ENCODE assay signal across 8 cellular contexts in genomic region chr11:62771144-62772021, GRCh38. TPM values are rescaled to one million over a fixed set of nuclear protein-coding genes. Genes with fewer than 3 reads are reported as not detected.
DNase-seq lines count a peak whose midpoint lies in the region; ATAC-seq and TF ChIP-seq lines count a peak whose summit lies in the region.

A gene with protein sequence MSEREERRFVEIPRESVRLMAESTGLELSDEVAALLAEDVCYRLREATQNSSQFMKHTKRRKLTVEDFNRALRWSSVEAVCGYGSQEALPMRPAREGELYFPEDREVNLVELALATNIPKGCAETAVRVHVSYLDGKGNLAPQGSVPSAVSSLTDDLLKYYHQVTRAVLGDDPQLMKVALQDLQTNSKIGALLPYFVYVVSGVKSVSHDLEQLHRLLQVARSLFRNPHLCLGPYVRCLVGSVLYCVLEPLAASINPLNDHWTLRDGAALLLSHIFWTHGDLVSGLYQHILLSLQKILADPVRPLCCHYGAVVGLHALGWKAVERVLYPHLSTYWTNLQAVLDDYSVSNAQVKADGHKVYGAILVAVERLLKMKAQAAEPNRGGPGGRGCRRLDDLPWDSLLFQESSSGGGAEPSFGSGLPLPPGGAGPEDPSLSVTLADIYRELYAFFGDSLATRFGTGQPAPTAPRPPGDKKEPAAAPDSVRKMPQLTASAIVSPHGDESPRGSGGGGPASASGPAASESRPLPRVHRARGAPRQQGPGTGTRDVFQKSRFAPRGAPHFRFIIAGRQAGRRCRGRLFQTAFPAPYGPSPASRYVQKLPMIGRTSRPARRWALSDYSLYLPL (plus strand): TSS chr11:62771396. CDS start chr11:62775784, 4,388 bp downstream.

- H3K4me2 ChIP-seq in mammary epithelial cell (ENCODE audit: insufficient read depth, low read depth, low read length): peak within 1 kb of the TSS; percentile 90
- H3K4me2 ChIP-seq in smooth muscle cell: peak within 1 kb of the TSS; percentile 84

- dilution Hi-C loops in mammary epithelial cell (cut with HindIII; ENCODE audit: low sequenced_read_pairs): loop anchor here (5.0 kb wide), 2 partner anchors 66 to 99 kb away; partner anchors contain the start of genes LBHD1, UQCC3 and WDR74

- POLR2A ChIA-PET in A673 (lab: Charles Lee; ENCODE audit: low non-redundant PET): interaction anchor here (0.5 to 1.2 kb wide), 6 partner anchors 10 to 229 kb away, joined by 3 to 7 read pairs (median 4); partner anchors contain the start of genes POLR2G and ZBTB3

- H3K4me1 ChIP-seq in A673 (ENCODE audit: insufficient read depth, low read length, poor library complexity, severe bottlenecking) (peaks cover 21% of the 10 kb centered on the region), mammary epithelial cell (ENCODE audit: insufficient read depth, low read length) (peaks cover 16% of the 10 kb centered on the region), smooth muscle cell (ENCODE audit: low read depth) (peaks cover 13% of the 10 kb centered on the region)

- peak within 1 kb of the TSS; percentile 86 for H2AFZ ChIP-seq in mammary epithelial cell (ENCODE audit: low read depth, low read length)
- peak within 1 kb of the TSS; percentile 52 for H2AFZ ChIP-seq in smooth muscle cell (ENCODE audit: low read depth)

- TF ChIP-seq CTCF in A673 (conservative IDR thresholded peaks at IDR 0.05; ENCODE audit: low read depth, low read length) (no peak), WERI-Rb-1 (IDR thresholded peaks at IDR 0.05; ENCODE audit: low read depth, low read length) (no peak), mammary epithelial cell (conservative IDR thresholded peaks at IDR 0.05 in 1 of 2, IDR thresholded peaks at IDR 0.05 in 1 of 2; ENCODE audit: extremely low read depth in 1 of 2, insufficient read depth in 1 of 2, low read depth in 1 of 2, low read length in 2 of 2) (no peak), smooth muscle cell (IDR thresholded peaks at IDR 0.05; ENCODE audit: borderline replicate concordance, insufficient read depth, poor library complexity, severe bottlenecking) (no peak)

- H3K79me2 ChIP-seq in mammary epithelial cell (ENCODE audit: insufficient read depth, low read length): peaks cover 18% of the 10 kb centered on the region
- peaks cover 14% of the 10 kb centered on the region for H3K79me2 ChIP-seq in smooth muscle cell (ENCODE audit: low read depth)

- peak within 1 kb of the TSS; percentile 89 for H3K27ac ChIP-seq in A673 (ENCODE audit: low read depth, low read length, poor library complexity, severe bottlenecking)
- H3K27ac ChIP-seq in WERI-Rb-1: peak within 1 kb of the TSS; percentile 92
- peak within 1 kb of the TSS; percentile 53 for H3K27ac ChIP-seq in mammary epithelial cell (ENCODE audit: insufficient read depth, low read depth, low read length)
- peak within 1 kb of the TSS; percentile 82 for H3K27ac ChIP-seq in smooth muscle cell (ENCODE audit: low read depth)

- no peaks in the 10 kb centered on the region for H3K9me3 ChIP-seq in A673 (ENCODE audit: low read depth, low read length, poor library complexity, severe bottlenecking)
- H3K9me3 ChIP-seq in WERI-Rb-1 (ENCODE audit: severe bottlenecking): no peaks in the 10 kb centered on the region
- no peaks in the 10 kb centered on the region for H3K9me3 ChIP-seq in mammary epithelial cell (replicated peaks; ENCODE audit: insufficient read depth, low read length)
- no peaks in the 10 kb centered on the region for H3K9me3 ChIP-seq in smooth muscle cell (replicated peaks; ENCODE audit: low read depth)

- BruUV-seq in A673 (replicated peaks; lab: Mats Ljungman, UMichigan): TSS peak; percentile 68
- BruUV-seq in mammary epithelial cell (replicated peaks; lab: Mats Ljungman, UMichigan): TSS peak; percentile 60

- DNase-seq in A673 (ENCODE audit: low spot score) (peak; percentile 100), NCI-H2171 treated with DMSO at 0.1 percent for 48 hours (lab: John Stamatoyannopoulos, UW) (peak; percentile 97), WERI-Rb-1 (peak; percentile 97), mammary epithelial cell (peak; percentile 96), iPS-NIHi7 (ENCODE audit: extremely low spot score) (peak; percentile 96), smooth muscle cell (lab: John Stamatoyannopoulos, UW; ENCODE audit: unreplicated experiment) (peak; percentile 98)

- H3K36me3 ChIP-seq in A673 (ENCODE audit: insufficient read depth, low read length, poor library complexity, severe bottlenecking): peaks cover 21% of the 10 kb centered on the region
- H3K36me3 ChIP-seq in WERI-Rb-1: peaks cover 34% of the 10 kb centered on the region
- H3K36me3 ChIP-seq in mammary epithelial cell (ENCODE audit: insufficient read depth, low read length): peaks cover 4% of the 10 kb centered on the region
- no peaks in the 10 kb centered on the region for H3K36me3 ChIP-seq in smooth muscle cell (ENCODE audit: low read depth)

- in situ Hi-C loops in mammary epithelial cell (cut with MboI; ENCODE audit: low sequenced_read_pairs in 2 of 2): no loop called here

- peak within 1 kb of the TSS; percentile 70 for H3K4me3 ChIP-seq in A673 (ENCODE audit: low read depth, low read length, poor library complexity, severe bottlenecking)
- peak within 1 kb of the TSS; percentile 70 for H3K4me3 ChIP-seq in WERI-Rb-1 (ENCODE audit: low read depth, low read length)
- H3K4me3 ChIP-seq in mammary epithelial cell (replicated peaks in 1 of 3; ENCODE audit: insufficient read depth in 1 of 3, low read depth in 2 of 3, low read length in 3 of 3): peak within 1 kb of the TSS; percentile 33 to 93 (median 55)
- peak within 1 kb of the TSS; percentile 57 for H3K4me3 ChIP-seq in smooth muscle cell

- H3F3A ChIP-seq in smooth muscle cell (ENCODE audit: low read depth): peaks cover 4% of the 10 kb centered on the region

- peak within 1 kb of the TSS; percentile 75 for H3K9ac ChIP-seq in mammary epithelial cell (ENCODE audit: insufficient read depth, low read length)
- peak within 1 kb of the TSS; percentile 43 for H3K9ac ChIP-seq in smooth muscle cell (ENCODE audit: low read depth)

- 2% methylated on average over 14 of the region's 60 CpGs for WGBS in mammary epithelial cell (ENCODE audit: low coverage, missing lambda C conversion rate)
- 1% methylated on average over 38 of the region's 60 CpGs for WGBS in smooth muscle cell (ENCODE audit: low lambda C conversion rate)

- CTCF ChIA-PET in A673 (lab: Charles Lee) (interaction anchor here (0.6 to 1.4 kb wide), 5 partner anchors 15 to 113 kb away, joined by 3 to 9 read pairs (median 4); partner anchors contain the start of genes STX5 and ZBTB3), mammary epithelial cell (lab: Charles Lee; ENCODE audit: low non-redundant PET) (interaction anchor here (0.7 kb wide), 1 partner anchor 211 kb away, joined by 3 read pairs; no protein-coding TSS in a partner anchor)

- H4K20me1 ChIP-seq in mammary epithelial cell (ENCODE audit: insufficient read depth, low read length): no peaks in the 10 kb centered on the region
- H4K20me1 ChIP-seq in smooth muscle cell (ENCODE audit: low read depth): no peaks in the 10 kb centered on the region

- ATAC-seq in GM18867 (IDR thresholded peaks at IDR 0.05; ENCODE audit: unreplicated experiment): peak; percentile 70
- ATAC-seq in HG03103 (IDR thresholded peaks at IDR 0.05; ENCODE audit: low read depth, unreplicated experiment): peak; percentile 58

- intact Hi-C loops in A673 (cut with micrococcal nuclease; ENCODE audit: unreplicated experiment) (loop anchor here (5.0 kb wide), 1 partner anchor 44 kb away; the partner anchor contains the start of genes HNRNPUL2 and TTC9C), mammary epithelial cell (cut with micrococcal nuclease) (loop anchor here (1.0 to 5.0 kb wide), 2 partner anchors 10 to 179 kb away; partner anchors contain the start of genes POLR2G and TUT1)

- H3K27me3 ChIP-seq in A673 (replicated peaks; ENCODE audit: insufficient read depth, low read depth, low read length, poor library complexity): no peaks in the 10 kb centered on the region
- H3K27me3 ChIP-seq in WERI-Rb-1 (ENCODE audit: insufficient read depth, low read depth, severe bottlenecking): no peaks in the 10 kb centered on the region
- H3K27me3 ChIP-seq in mammary epithelial cell (ENCODE audit: insufficient read depth, low read length): no peaks in the 10 kb centered on the region
- no peaks in the 10 kb centered on the region for H3K27me3 ChIP-seq in smooth muscle cell (ENCODE audit: low read depth)

RNA-seq across cellular contexts. Expression of the gene that starts here (rescaled TPM):
- total RNA-seq in A673 (2021) (70.0 and 70.9 TPM in 2 replicates), mammary epithelial cell (10 to 100 TPM; 16.3 to 22.0 TPM), smooth muscle cell (10.5 and 11.9 TPM in 2 replicates)
- polyA plus RNA-seq in mammary epithelial cell (13.9 TPM), smooth muscle cell (18.6 and 27.2 TPM in 2 replicates)
- polyA minus RNA-seq in mammary epithelial cell: 6.2 TPM

Comparison
In these comparisons a context has a peak if more than half of its experiments do, and no peak if none do; other contexts are left out.
1. Peak in every context shown above with its lines: DNase-seq, ATAC-seq, H3K4me3 ChIP-seq and H3K27ac ChIP-seq.